ENCODE assay signal across 17 cellular contexts in genomic region chr18:23723121-23723520, GRCh38. TPM values are rescaled to one million over a fixed set of nuclear protein-coding genes. Genes with fewer than 3 reads are reported as not detected.
DNase-seq lines count a peak whose midpoint lies in the region; FAIRE-seq and TF ChIP-seq lines count a peak whose summit lies in the region.
"Had no signal": no experiment of that assay in that cellular context is flagged by ENCODE, and none has a peak within 500 bp of the region (broad histone marks: within the 10 kb centered on the region; RNA-seq: fewer than 3 reads in every experiment).

No MANE protein-coding gene starts in this region.

- TF ChIP-seq CTCF in astrocyte (IDR thresholded peaks at IDR 0.05; ENCODE audit: insufficient read depth, low read depth, low read length) (no peak), vagina (IDR thresholded peaks at IDR 0.05) (no peak)

- H3K9me3 ChIP-seq in astrocyte (ENCODE audit: insufficient read depth, low read depth, low read length) (no peaks in the 10 kb centered on the region), vagina (no peaks in the 10 kb centered on the region)
- H3K9me3 ChIP-seq: HAP-1, Peyer's patch had no signal

- H3K4me3 Mint-ChIP-seq in astrocyte (ENCODE audit: unreplicated experiment), result no peak overlapping the region
- H3K4me3 Mint-ChIP-seq in activated naive CD4-positive, alpha-beta T cell treated with anti-CD3 and anti-CD28 coated beads for 36 hours, result no peak overlapping the region

- no peak for FAIRE-seq in astrocyte (lab: Jason Lieb, UNC)

- H3K9me3 Mint-ChIP-seq in astrocyte (ENCODE audit: unreplicated experiment), result peaks cover 9% of the 10 kb centered on the region
- no peaks in the 10 kb centered on the region for H3K9me3 Mint-ChIP-seq in activated naive CD4-positive, alpha-beta T cell treated with anti-CD3 and anti-CD28 coated beads for 36 hours

- H3K4me3 ChIP-seq in astrocyte (ENCODE audit: insufficient read depth, low read depth, low read length), result no peak overlapping the region
- H3K4me3 ChIP-seq in vagina, result no peak overlapping the region
- H3K4me3 ChIP-seq: HAP-1, Peyer's patch had no signal

- H3K9ac ChIP-seq in astrocyte (ENCODE audit: low read length), result no peak overlapping the region

- H4K20me1 ChIP-seq in astrocyte (ENCODE audit: insufficient read depth, low read length), result no peaks in the 10 kb centered on the region

- peaks cover 4% of the 10 kb centered on the region for H3K27me3 Mint-ChIP-seq in astrocyte (ENCODE audit: low read depth, unreplicated experiment)
- H3K27me3 Mint-ChIP-seq in activated naive CD4-positive, alpha-beta T cell treated with anti-CD3 and anti-CD28 coated beads for 36 hours (ENCODE audit: low read depth), result peaks cover 2% of the 10 kb centered on the region

- intact Hi-C loops in vagina (cut with DNase I), result no loop called here
- intact Hi-C loops in activated naive CD4-positive, alpha-beta T cell treated with anti-CD3 and anti-CD28 coated beads for 36 hours (cut with micrococcal nuclease), result no loop called here

- H3K27ac ChIP-seq in astrocyte (ENCODE audit: low read depth, low read length) (no peak overlapping the region), vagina (peak overlapping the region; percentile 77)
- H3K27ac ChIP-seq: Peyer's patch had no signal

- H3K4me1 ChIP-seq in astrocyte (ENCODE audit: insufficient read depth, low read length) (peaks cover 18% of the 10 kb centered on the region), vagina (peaks cover 50% of the 10 kb centered on the region)
- H3K4me1 ChIP-seq: HAP-1 had no signal

- no peaks in the 10 kb centered on the region for H3K36me3 Mint-ChIP-seq in astrocyte (ENCODE audit: low read depth, unreplicated experiment)
- H3K36me3 Mint-ChIP-seq in activated naive CD4-positive, alpha-beta T cell treated with anti-CD3 and anti-CD28 coated beads for 36 hours (ENCODE audit: low read depth), result no peaks in the 10 kb centered on the region

- no peaks in the 10 kb centered on the region for H3K79me2 ChIP-seq in astrocyte (ENCODE audit: insufficient read depth, low read length)

- DNase-seq in GM04503 (ENCODE audit: low read depth) (peak; percentile 32), astrocyte (ENCODE audit: low read depth) (peak; percentile 30), foreskin melanocyte (peak; percentile 13), vagina (ENCODE audit: extremely low spot score in 2 of 2) (no peak), NCI-H1436 (lab: John Stamatoyannopoulos, UW) (no peak), UCSD-AML1 (lab: John Stamatoyannopoulos, UW; ENCODE audit: unreplicated experiment) (no peak)
- no peak for DNase-seq in activated naive CD4-positive, alpha-beta T cell treated with anti-CD3 and anti-CD28 coated beads for 36 hours
- DNase-seq: C1 segment of cervical spinal cord, Karpas-422, MM.1S, NCI-H1105 treated with DMSO at 0.1 percent for 48 hours, NCI-H1930, NCI-H2171, NCI-H510A, Peyer's patch, Right ventricle myocardium superior had no signal

- H3K36me3 ChIP-seq in astrocyte (ENCODE audit: insufficient read depth, low read length), result no peaks in the 10 kb centered on the region
- no peaks in the 10 kb centered on the region for H3K36me3 ChIP-seq in vagina
- H3K36me3 ChIP-seq: HAP-1, Peyer's patch had no signal

- H3K27me3 ChIP-seq in astrocyte (ENCODE audit: insufficient read depth, low read length) (no peaks in the 10 kb centered on the region), vagina (no peaks in the 10 kb centered on the region)
- H3K27me3 ChIP-seq: Peyer's patch had no signal

- H3K4me2 ChIP-seq in astrocyte (ENCODE audit: low read length), result no peak overlapping the region

- CTCF ChIA-PET in activated naive CD4-positive, alpha-beta T cell treated with anti-CD3 and anti-CD28 coated beads for 36 hours (lab: Charles Lee), result interaction anchor here (1.0 kb wide), 1 partner anchor 20 kb away, joined by 3 read pairs; no protein-coding TSS in a partner anchor

- TF ChIP-seq POLR2A in vagina (IDR thresholded peaks at IDR 0.05), result no peak

- H3K27ac Mint-ChIP-seq in astrocyte (ENCODE audit: unreplicated experiment), result no peak overlapping the region
- no peak overlapping the region for H3K27ac Mint-ChIP-seq in activated naive CD4-positive, alpha-beta T cell treated with anti-CD3 and anti-CD28 coated beads for 36 hours

- H3K4me1 Mint-ChIP-seq in astrocyte (ENCODE audit: low read depth, unreplicated experiment), result peaks cover 25% of the 10 kb centered on the region
- H3K4me1 Mint-ChIP-seq in activated naive CD4-positive, alpha-beta T cell treated with anti-CD3 and anti-CD28 coated beads for 36 hours (ENCODE audit: low read depth), result no peaks in the 10 kb centered on the region

- H2AFZ ChIP-seq in astrocyte (ENCODE audit: low read depth, low read length), result no peak overlapping the region

RNA-seq across cellular contexts. Expression of gene LAMA3, which starts 33.9 kb away (rescaled TPM):
- 0.50 and 0.86 TPM in 2 replicates for total RNA-seq in astrocyte
- total RNA-seq in vagina, result 106 TPM
- total RNA-seq in activated naive CD4-positive, alpha-beta T cell treated with anti-CD3 and anti-CD28 coated beads for 36 hours, result under 1 TPM; 0.05 to 0.10 TPM

Comparison
In these comparisons a context has a peak if more than half of its experiments do, and no peak if none do; other contexts are left out.
1. DNase-seq: peak in GM04503 (single experiment), astrocyte (single experiment) and foreskin melanocyte (single experiment); none in vagina (0 of 2), NCI-H1436 (single experiment), activated naive CD4-positive, alpha-beta T cell treated with anti-CD3 and anti-CD28 coated beads for 36 hours (single experiment) and UCSD-AML1 (single experiment).
2. RNA of gene LAMA3, which starts 33.9 kb away (total RNA-seq): 106 TPM in vagina (single experiment); 0.50 to 0.86 TPM in astrocyte and 0.05 to 0.10 TPM in activated naive CD4-positive, alpha-beta T cell treated with anti-CD3 and anti-CD28 coated beads for 36 hours; every median in the first group is over 10 times any median in the second.